In the genomic region with DNA sequence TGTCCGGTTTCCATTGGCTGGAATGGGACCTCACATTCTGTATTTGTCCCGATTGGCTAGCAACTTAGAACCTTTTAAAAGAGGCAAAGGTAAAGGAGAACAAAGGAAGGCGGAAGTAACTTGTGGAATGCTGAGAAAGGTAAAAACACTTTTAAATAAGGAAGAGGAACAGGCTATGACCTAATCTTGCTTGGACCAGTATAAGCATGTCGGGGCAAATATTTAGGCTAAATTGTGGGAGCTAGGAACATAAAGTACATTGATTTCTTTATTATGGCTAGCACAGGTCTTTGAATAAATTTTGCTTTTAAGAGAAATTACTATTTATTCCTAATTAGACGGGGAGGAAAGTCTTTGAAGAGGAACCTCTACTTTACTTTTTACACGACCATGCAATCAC, we compare ENCODE assay signal across 6 cellular contexts.
A peak's percentile ranks its signal among the peaks of the same experiment; 100 is the strongest.
DNase-seq lines count a peak whose midpoint lies in the region; ATAC-seq and TF ChIP-seq lines count a peak whose summit lies in the region.
"Not testable (repeated sequence)": the region's sequence is repeated elsewhere in the genome, so short reads cannot be mapped to it uniquely, and the experiment has no call there.

No MANE protein-coding gene starts in this region.

- not testable (repeated sequence) for H2AFZ ChIP-seq in GM23338

- not testable (repeated sequence) for H3K4me3 ChIP-seq in GM23338; HUES6 (ENCODE audit: low read depth, low read length); endodermal cell (ENCODE audit: low read length)

- not testable (repeated sequence) for H3K36me3 Mint-ChIP-seq in GM23338 (ENCODE audit: low read depth); WTC11; endodermal cell (ENCODE audit: low read depth); neural crest cell (ENCODE audit: low read depth)

- peak; percentile 42 for DNase-seq in GM23338 (ENCODE audit: low spot score)
- DNase-seq in WTC11 (ENCODE audit: low spot score); endodermal cell; epithelial cell of prostate (ENCODE audit: low read depth, low spot score); neural crest cell (ENCODE audit: low read depth, low spot score): not testable (repeated sequence)

- peak overlapping the region; percentile 53 for H3K4me2 ChIP-seq in GM23338

- TF ChIP-seq CTCF in GM23338 (conservative IDR thresholded peaks at IDR 0.05; ENCODE audit: low read depth in 2 of 2); WTC11 (IDR thresholded peaks at IDR 0.05); endodermal cell (conservative IDR thresholded peaks at IDR 0.05); neural crest cell (conservative IDR thresholded peaks at IDR 0.05): not testable (repeated sequence)

- H3K4me3 Mint-ChIP-seq in GM23338, WTC11, endodermal cell: not testable (repeated sequence)
- peak overlapping the region; percentile 3 for H3K4me3 Mint-ChIP-seq in neural crest cell

- not testable (repeated sequence) for H3K27me3 Mint-ChIP-seq in GM23338 (ENCODE audit: insufficient read depth, low read depth, poor library complexity); WTC11 (ENCODE audit: low read depth); endodermal cell (ENCODE audit: insufficient read depth); neural crest cell (ENCODE audit: low read depth)

- H3K79me2 ChIP-seq in GM23338 (replicated peaks; ENCODE audit: insufficient read depth): not testable (repeated sequence)

- H3K36me3 ChIP-seq in GM23338 (ENCODE audit: insufficient read depth); HUES6 (ENCODE audit: control insufficient read depth, insufficient read depth, low read length); endodermal cell (ENCODE audit: control insufficient read depth, insufficient read depth, low read length): not testable (repeated sequence)

- H3K27ac ChIP-seq in GM23338 (ENCODE audit: low read depth): peak overlapping the region; percentile 89
- H3K27ac ChIP-seq in HUES6 (ENCODE audit: low read depth, low read length): peak overlapping the region; percentile 41; the same call in 1 of the 2 replicates
- H3K27ac ChIP-seq in endodermal cell (ENCODE audit: low read depth, low read length): not testable (repeated sequence)
- peak overlapping the region; percentile 25 for H3K27ac ChIP-seq in epithelial cell of prostate

- 94% methylated on average over 2 to 6 of the region's 6 CpGs for WGBS in endodermal cell (ENCODE audit: insufficient coverage in 1 of 2, insufficient read length in 1 of 2), 2 experiments

- CTCF ChIA-PET in WTC11 (lab: Charles Lee): not testable (repeated sequence)

- H3K9ac ChIP-seq in HUES6 (ENCODE audit: low read length); endodermal cell (ENCODE audit: extremely low read depth, low read length, poor library complexity, severe bottlenecking): not testable (repeated sequence)

- H3K27me3 ChIP-seq in GM23338 (ENCODE audit: insufficient read depth); HUES6 (ENCODE audit: control insufficient read depth, insufficient read depth, low read length); endodermal cell (ENCODE audit: control insufficient read depth, insufficient read depth, low read length, poor library complexity, severe bottlenecking): not testable (repeated sequence)

- ATAC-seq in GM23338, WTC11: not testable (repeated sequence)

- not testable (repeated sequence) for H4K20me1 ChIP-seq in GM23338 (replicated peaks; ENCODE audit: insufficient read depth)

- H3K4me1 ChIP-seq in GM23338 (ENCODE audit: insufficient read depth) (peaks cover 81% of the 10 kb centered on the region), HUES6 (ENCODE audit: control insufficient read depth, insufficient read depth, low read length) (peaks cover 74% of the 10 kb centered on the region)
- not testable (repeated sequence) for H3K4me1 ChIP-seq in endodermal cell (ENCODE audit: control insufficient read depth, insufficient read depth, low read length)

- H3F3A ChIP-seq in GM23338 (replicated peaks; ENCODE audit: low read depth): not testable (repeated sequence)

- H3K4me1 Mint-ChIP-seq in GM23338: peaks cover 81% of the 10 kb centered on the region
- H3K4me1 Mint-ChIP-seq in WTC11: peaks cover 88% of the 10 kb centered on the region
- peaks cover 56% of the 10 kb centered on the region for H3K4me1 Mint-ChIP-seq in endodermal cell
- H3K4me1 Mint-ChIP-seq in neural crest cell: peaks cover 69% of the 10 kb centered on the region

- H3K9me3 Mint-ChIP-seq in GM23338, WTC11, endodermal cell, neural crest cell: not testable (repeated sequence)

- H3K27ac Mint-ChIP-seq in GM23338: peak overlapping the region; percentile 62
- peak overlapping the region; percentile 93 for H3K27ac Mint-ChIP-seq in WTC11
- peak overlapping the region; percentile 7 for H3K27ac Mint-ChIP-seq in endodermal cell
- not testable (repeated sequence) for H3K27ac Mint-ChIP-seq in neural crest cell (ENCODE audit: unreplicated experiment)

- not testable (repeated sequence) for H3K9me3 ChIP-seq in HUES6 (ENCODE audit: control insufficient read depth, insufficient read depth, low read depth, low read length); endodermal cell (ENCODE audit: control insufficient read depth, low read length)

- H3K9me2 ChIP-seq in GM23338 (ENCODE audit: insufficient read depth): not testable (repeated sequence)

- POLR2A ChIA-PET in WTC11 (lab: Charles Lee): not testable (repeated sequence)
